Comparison of ENCODE assay signal across 16 cellular contexts in genomic region chr5:84260939-84261338, GRCh38.
"Had no signal": no experiment of that assay in that cellular context is flagged by ENCODE, and none has a peak within 500 bp of the region (broad histone marks: within the 10 kb centered on the region; RNA-seq: fewer than 3 reads in every experiment).

No MANE protein-coding gene starts in this region.

- ATAC-seq: activated CD8-positive, alpha-beta T cell treated with anti-CD3 and anti-CD28 coated beads for 36 hours; gastrocnemius medialis; heart right ventricle; left lobe of liver; natural killer cell had no signal

- H3K27ac ChIP-seq: coronary artery, epithelial cell of prostate, gastrocnemius medialis, heart right ventricle, right atrium auricular region had no signal

- H3K27me3 Mint-ChIP-seq: activated CD8-positive, alpha-beta T cell treated with anti-CD3 and anti-CD28 coated beads for 36 hours; memory B cell had no signal

- H3K4me3 ChIP-seq: coronary artery, gastrocnemius medialis, heart right ventricle, right atrium auricular region had no signal

- H3K27me3 ChIP-seq: gastrocnemius medialis, heart right ventricle, right atrium auricular region had no signal

- H3K9me3 ChIP-seq: gastrocnemius medialis, heart right ventricle, right atrium auricular region had no signal

- H3K9me3 Mint-ChIP-seq: activated CD8-positive, alpha-beta T cell treated with anti-CD3 and anti-CD28 coated beads for 36 hours; activated naive CD4-positive, alpha-beta T cell treated with anti-CD3 and anti-CD28 coated beads for 36 hours had no signal

- H3K4me1 ChIP-seq: gastrocnemius medialis, heart right ventricle, right atrium auricular region had no signal

- DNase-seq: activated CD4-positive, alpha-beta T cell treated with anti-CD3 and anti-CD28 coated beads for 4 hours; activated CD8-positive, alpha-beta memory T cell treated with anti-CD3 and anti-CD28 coated beads, Interleukin-2, amount 50 U/mL, for 4 hours; activated CD8-positive, alpha-beta T cell treated with anti-CD3 and anti-CD28 coated beads for 36 hours; activated naive CD4-positive, alpha-beta T cell treated with anti-CD3 and anti-CD28 coated beads for 36 hours; central memory CD4-positive, alpha-beta T cell; effector memory CD4-positive, alpha-beta T cell; gastrocnemius medialis; heart right ventricle; natural killer cell; nucleus accumbens; small intestine had no signal

- H3K36me3 Mint-ChIP-seq: memory B cell, natural killer cell had no signal

- H3K36me3 ChIP-seq: gastrocnemius medialis, heart right ventricle, right atrium auricular region had no signal

- H3K4me1 Mint-ChIP-seq: natural killer cell had no signal

- H3K4me3 Mint-ChIP-seq: activated CD8-positive, alpha-beta T cell treated with anti-CD3 and anti-CD28 coated beads for 36 hours; activated naive CD4-positive, alpha-beta T cell treated with anti-CD3 and anti-CD28 coated beads for 36 hours; memory B cell; natural killer cell had no signal
